In genomic region chr18:78145096-78145495, GRCh38 we compare ENCODE assay signal across 25 cellular contexts.
DNase-seq lines count a peak whose midpoint lies in the region; ATAC-seq, FAIRE-seq and TF ChIP-seq lines count a peak whose summit lies in the region.
"Had no signal": no experiment of that assay in that cellular context is flagged by ENCODE, and none has a peak within 500 bp of the region (broad histone marks: within the 10 kb centered on the region; RNA-seq: fewer than 3 reads in every experiment).

No MANE protein-coding gene starts in this region.

- H3K4me3 Mint-ChIP-seq in astrocyte (ENCODE audit: unreplicated experiment), result no peak overlapping the region
- H3K4me3 Mint-ChIP-seq in CD8-positive, alpha-beta memory T cell, result no peak overlapping the region
- H3K4me3 Mint-ChIP-seq: CD14-positive monocyte had no signal

- H3K27ac ChIP-seq in astrocyte (ENCODE audit: low read depth, low read length) (no peak overlapping the region), upper lobe of right lung (no peak overlapping the region), tibial nerve (no peak overlapping the region)
- no peak overlapping the region for H3K27ac ChIP-seq in CD8-positive, alpha-beta memory T cell (ENCODE audit: low read depth, low read length)
- H3K27ac ChIP-seq: 22Rv1, RWPE1 had no signal

- peak; percentile 73 for DNase-seq in NCI-H510A treated with DMSO at 0.1 percent for 48 hours (lab: John Stamatoyannopoulos, UW)
- DNase-seq in NCI-H510A (lab: John Stamatoyannopoulos, UW), result no peak
- DNase-seq in astrocyte (ENCODE audit: low read depth), result no peak
- peak in 2 of 3 donors; percentile 36 to 38 for DNase-seq in mucosa of descending colon
- no peak for DNase-seq in upper lobe of right lung
- no peak for DNase-seq in AG08395 (ENCODE audit: low spot score)
- no peak for DNase-seq in CD8-positive, alpha-beta memory T cell
- DNase-seq in tibial nerve (ENCODE audit: low spot score in 2 of 2), result no peak
- DNase-seq: BE2C, DMS53, GF-D8, IMR-90, KG1, MG63, NCI-H2081, NCI-H526, SIG-M5, SK-N-SH, SW 1271 had no signal

- peaks cover 4% of the 10 kb centered on the region for H3K9me3 ChIP-seq in astrocyte (ENCODE audit: insufficient read depth, low read depth, low read length)
- peaks cover 6% of the 10 kb centered on the region for H3K9me3 ChIP-seq in mucosa of descending colon
- no peaks in the 10 kb centered on the region for H3K9me3 ChIP-seq in upper lobe of right lung
- H3K9me3 ChIP-seq in CD8-positive, alpha-beta memory T cell (ENCODE audit: low read length), result no peaks in the 10 kb centered on the region
- peaks cover 0 to 9% (median 0%) of the 10 kb centered on the region in 4 donors for H3K9me3 ChIP-seq in tibial nerve
- H3K9me3 ChIP-seq: BE2C, MG63, SK-N-SH had no signal

- no peaks in the 10 kb centered on the region for H3K4me1 Mint-ChIP-seq in astrocyte (ENCODE audit: low read depth, unreplicated experiment)
- no peaks in the 10 kb centered on the region for H3K4me1 Mint-ChIP-seq in CD8-positive, alpha-beta memory T cell
- H3K4me1 Mint-ChIP-seq: CD14-positive monocyte had no signal

- H3K27ac Mint-ChIP-seq in astrocyte (ENCODE audit: unreplicated experiment), result peak overlapping the region; percentile 36
- no peak overlapping the region for H3K27ac Mint-ChIP-seq in CD8-positive, alpha-beta memory T cell
- H3K27ac Mint-ChIP-seq: CD14-positive monocyte had no signal

- H3K27me3 ChIP-seq in astrocyte (ENCODE audit: insufficient read depth, low read length) (no peaks in the 10 kb centered on the region), upper lobe of right lung (no peaks in the 10 kb centered on the region), tibial nerve (no peaks in the 10 kb centered on the region)
- no peaks in the 10 kb centered on the region for H3K27me3 ChIP-seq in CD8-positive, alpha-beta memory T cell (ENCODE audit: insufficient read depth, low read length, poor library complexity, severe bottlenecking)
- H3K27me3 ChIP-seq: BE2C had no signal

- no peak for TF ChIP-seq EP300 in tibial nerve (IDR thresholded peaks at IDR 0.05)

- H3K9me3 Mint-ChIP-seq in astrocyte (ENCODE audit: unreplicated experiment), result peaks cover 7% of the 10 kb centered on the region
- peaks cover 0 to 3% (median 0%) of the 10 kb centered on the region in 5 donors for H3K9me3 Mint-ChIP-seq in CD8-positive, alpha-beta memory T cell

- intact Hi-C loops in mucosa of descending colon (cut with DNase I, micrococcal nuclease), result no loop called here
- intact Hi-C loops in upper lobe of right lung (cut with DNase I), result no loop called here

- no peaks in the 10 kb centered on the region for H3K27me3 Mint-ChIP-seq in astrocyte (ENCODE audit: low read depth, unreplicated experiment)
- H3K27me3 Mint-ChIP-seq in CD8-positive, alpha-beta memory T cell, result peaks cover 0 to 2% of the 10 kb centered on the region in 2 donors

- H3K4me3 ChIP-seq in astrocyte (ENCODE audit: insufficient read depth, low read depth, low read length) (no peak overlapping the region), mucosa of descending colon (no peak overlapping the region), upper lobe of right lung (no peak overlapping the region), tibial nerve (no peak overlapping the region)
- H3K4me3 ChIP-seq in CD8-positive, alpha-beta memory T cell (ENCODE audit: low read length), result no peak overlapping the region
- H3K4me3 ChIP-seq: MG63 had no signal

- H3K4me1 ChIP-seq in astrocyte (ENCODE audit: insufficient read depth, low read length), result no peaks in the 10 kb centered on the region
- H3K4me1 ChIP-seq in mucosa of descending colon (ENCODE audit: low read depth), result no peaks in the 10 kb centered on the region
- no peaks in the 10 kb centered on the region for H3K4me1 ChIP-seq in upper lobe of right lung
- no peaks in the 10 kb centered on the region for H3K4me1 ChIP-seq in CD8-positive, alpha-beta memory T cell (ENCODE audit: insufficient read depth, low read length)
- no peaks in the 10 kb centered on the region for H3K4me1 ChIP-seq in tibial nerve
- H3K4me1 ChIP-seq: BE2C had no signal

- TF ChIP-seq CTCF in astrocyte (IDR thresholded peaks at IDR 0.05; ENCODE audit: insufficient read depth, low read depth, low read length) (no peak), mucosa of descending colon (IDR thresholded peaks at IDR 0.05) (no peak), upper lobe of right lung (IDR thresholded peaks at IDR 0.05) (no peak), tibial nerve (IDR thresholded peaks at IDR 0.05) (no peak)

- FAIRE-seq in astrocyte (lab: Jason Lieb, UNC), result no peak
- FAIRE-seq: GM12891 had no signal

- no peaks in the 10 kb centered on the region for H3K36me3 Mint-ChIP-seq in astrocyte (ENCODE audit: low read depth, unreplicated experiment)
- H3K36me3 Mint-ChIP-seq in CD8-positive, alpha-beta memory T cell, result no peaks in the 10 kb centered on the region
- H3K36me3 Mint-ChIP-seq: CD14-positive monocyte had no signal

- H3K36me3 ChIP-seq in astrocyte (ENCODE audit: insufficient read depth, low read length), result no peaks in the 10 kb centered on the region
- no peaks in the 10 kb centered on the region for H3K36me3 ChIP-seq in mucosa of descending colon (ENCODE audit: low read depth)
- no peaks in the 10 kb centered on the region for H3K36me3 ChIP-seq in upper lobe of right lung
- no peaks in the 10 kb centered on the region for H3K36me3 ChIP-seq in CD8-positive, alpha-beta memory T cell (ENCODE audit: insufficient read depth, low read length)
- no peaks in the 10 kb centered on the region for H3K36me3 ChIP-seq in tibial nerve
- H3K36me3 ChIP-seq: BE2C, MG63 had no signal

- H3K4me2 ChIP-seq in astrocyte (ENCODE audit: low read length), result no peak overlapping the region
- H3K4me2 ChIP-seq: SK-N-SH had no signal

- ATAC-seq in mucosa of descending colon (peak; percentile 81), upper lobe of right lung (peak; percentile 75)
- ATAC-seq: HCT116, Panc1 had no signal

- 85 to 90% methylated on average over 9 of the region's 9 CpGs for WGBS in tibial nerve, 2 donors

- no peak for TF ChIP-seq POLR2A in tibial nerve (IDR thresholded peaks at IDR 0.05)

- POLR2A ChIA-PET in CD8-positive, alpha-beta memory T cell (lab: Charles Lee), result no interaction called here

- no peak overlapping the region for H3K9ac ChIP-seq in astrocyte (ENCODE audit: low read length)
- H3K9ac ChIP-seq: SK-N-SH had no signal

- H3K79me2 ChIP-seq in astrocyte (ENCODE audit: insufficient read depth, low read length), result no peaks in the 10 kb centered on the region

- H2AFZ ChIP-seq in astrocyte (ENCODE audit: low read depth, low read length), result no peak overlapping the region

- no peaks in the 10 kb centered on the region for H4K20me1 ChIP-seq in astrocyte (ENCODE audit: insufficient read depth, low read length)

- CTCF ChIA-PET in CD8-positive, alpha-beta memory T cell (lab: Charles Lee), result no interaction called here

Comparison
In these comparisons a context has a peak if more than half of its experiments do, and no peak if none do; other contexts are left out.
1. DNase-seq: peak in NCI-H510A treated with DMSO at 0.1 percent for 48 hours (single experiment) and mucosa of descending colon (2 of 3); none in NCI-H510A (single experiment), astrocyte (single experiment), upper lobe of right lung (single experiment), AG08395 (single experiment), CD8-positive, alpha-beta memory T cell (0 of 5) and tibial nerve (0 of 2).